Comparison of ENCODE assay signal across 8 cellular contexts in genomic region chr15:62940755-62941361, GRCh38.
DNase-seq lines count a peak whose midpoint lies in the region.

No MANE protein-coding gene starts in this region.

- DNase-seq in GM03348 (ENCODE audit: low spot score) (peak; percentile 89), NOMO-1 treated with dmso at 0.1 percent for 144 hours (lab: John Stamatoyannopoulos, UW; ENCODE audit: unreplicated experiment) (peak; percentile 81), epithelial cell of prostate (ENCODE audit: low read depth, low spot score) (peak; percentile 69), AML-193 (lab: John Stamatoyannopoulos, UW) (no peak), NCI-H1092 (lab: John Stamatoyannopoulos, UW) (no peak), NCI-H187 treated with DMSO at 0.1 percent for 48 hours (lab: John Stamatoyannopoulos, UW) (no peak), germinal center (ENCODE audit: low spot score) (no peak)

- H3K27me3 ChIP-seq in muscle layer of duodenum (ENCODE audit: low read depth, low read length): no peaks in the 10 kb centered on the region

- H3K4me3 ChIP-seq in muscle layer of duodenum (ENCODE audit: low read depth in 1 of 2, low read length in 2 of 2): no peak overlapping the region

- H3K27ac ChIP-seq in epithelial cell of prostate (peak overlapping the region; percentile 31), muscle layer of duodenum (ENCODE audit: low read length) (peak overlapping the region; percentile 78)

- H3K9me3 ChIP-seq in muscle layer of duodenum (ENCODE audit: control insufficient read depth in 1 of 2, low read length in 2 of 2): no peaks in the 10 kb centered on the region

- H3K36me3 ChIP-seq in muscle layer of duodenum (ENCODE audit: control insufficient read depth in 1 of 2, insufficient read depth in 2 of 2, low read length in 2 of 2): no peaks in the 10 kb centered on the region

- H3K4me1 ChIP-seq in muscle layer of duodenum (ENCODE audit: control insufficient read depth in 1 of 2, insufficient read depth in 2 of 2, low read length in 2 of 2): peaks cover 15 to 34% of the 10 kb centered on the region in 2 donors

Comparison
In these comparisons a context has a peak if more than half of its experiments do, and no peak if none do; other contexts are left out.
1. DNase-seq: peak in GM03348 (single experiment), NOMO-1 treated with dmso at 0.1 percent for 144 hours (single experiment) and epithelial cell of prostate (single experiment); none in AML-193 (0 of 2), NCI-H1092 (single experiment), NCI-H187 treated with DMSO at 0.1 percent for 48 hours (single experiment) and germinal center (single experiment).